ENCODE assay signal across 8 cellular contexts in genomic region chr7:42931447-42931833, GRCh38. TPM values are rescaled to one million over a fixed set of nuclear protein-coding genes. Genes with fewer than 3 reads are reported as not detected.
DNase-seq lines count a peak whose midpoint lies in the region; ATAC-seq and TF ChIP-seq lines count a peak whose summit lies in the region.

No MANE protein-coding gene starts in this region.

- H3K4me3 ChIP-seq in GM12864 (ENCODE audit: low read depth, low read length) (peak overlapping the region; percentile 94), psoas muscle (peak overlapping the region; percentile 93)

- H3K36me3 ChIP-seq in psoas muscle (ENCODE audit: insufficient read depth in 1 of 2, low read depth in 1 of 2), result peaks cover 5 to 27% of the 10 kb centered on the region in 2 donors

- TF ChIP-seq CTCF in GM12864 (IDR thresholded peaks at IDR 0.05; ENCODE audit: low read depth, low read length, missing control alignments) (no peak), psoas muscle (IDR thresholded peaks at IDR 0.05) (no peak)

- H3K9me3 ChIP-seq in psoas muscle, result no peaks in the 10 kb centered on the region

- no peak for DNase-seq in GM12864 (ENCODE audit: low read depth)
- DNase-seq in RPMI8226, result peak; percentile 52
- peak; percentile 58 to 76 for DNase-seq in erythroblast (lab: John Stamatoyannopoulos, UW)
- no peak for DNase-seq in psoas muscle
- DNase-seq in AG08396 (ENCODE audit: low spot score), result no peak
- DNase-seq in HK-2 (ENCODE audit: unreplicated experiment), result no peak
- DNase-seq in stimulated activated CD4-positive, alpha-beta T cell treated with anti-CD3 and anti-CD28 coated beads, Interleukin-4, amount 100 ng/mL, for 1 hour, result no peak
- DNase-seq in iPS-NIHi11 (ENCODE audit: low spot score), result no peak

- peak overlapping the region; percentile 88 for H3K27ac ChIP-seq in psoas muscle

- intact Hi-C loops in psoas muscle (cut with DNase I), result no loop called here

- no peaks in the 10 kb centered on the region for H3K27me3 ChIP-seq in psoas muscle (ENCODE audit: insufficient read depth in 3 of 3, low read length in 2 of 3)

- no peak for TF ChIP-seq POLR2A in erythroblast (IDR thresholded peaks at IDR 0.05; ENCODE audit: low read length)

- peaks cover 31% of the 10 kb centered on the region for H3K4me1 ChIP-seq in psoas muscle

- 0% methylated on average over 12 of the region's 12 CpGs for WGBS in psoas muscle, 3 donors

- ATAC-seq in psoas muscle, result peak in 1 of 4 donors; percentile 3

RNA-seq across cellular contexts. Expression of gene PSMA2, which starts 0.5 kb away (rescaled TPM):
- 100 to 1,000 TPM in 3 of 4 donors, 10 to 100 TPM in 1; 57.4 to 145 (median 111) TPM for total RNA-seq in psoas muscle
- polyA plus RNA-seq in psoas muscle, result 100 to 1,000 TPM; 203 to 334 (median 235) TPM

RNA-seq across cellular contexts. Expression of gene MRPL32, which starts 0.7 kb away (rescaled TPM):
- 10 to 100 TPM; 34.3 to 51.7 (median 46.7) TPM for total RNA-seq in psoas muscle
- 100 to 1,000 TPM in 2 of 3 donors, 10 to 100 TPM in 1; 66.1 to 133 (median 103) TPM for polyA plus RNA-seq in psoas muscle

RNA-seq across cellular contexts. Expression of gene C7orf25, which starts 19.6 kb away (rescaled TPM):
- total RNA-seq in psoas muscle, result 1 to 10 TPM; 1.3 to 2.4 (median 2.0) TPM
- 1 to 10 TPM; 2.8 to 5.6 (median 4.8) TPM for polyA plus RNA-seq in psoas muscle

Comparison
In these comparisons a context has a peak if more than half of its experiments do, and no peak if none do; other contexts are left out.
1. DNase-seq: peak in RPMI8226 (single experiment) and erythroblast (2 of 2); none in GM12864 (single experiment), psoas muscle (0 of 2), AG08396 (single experiment), HK-2 (single experiment), stimulated activated CD4-positive, alpha-beta T cell treated with anti-CD3 and anti-CD28 coated beads, Interleukin-4, amount 100 ng/mL, for 1 hour (single experiment) and iPS-NIHi11 (single experiment).